Comparison of ENCODE assay signal across 19 cellular contexts in the genomic region with DNA sequence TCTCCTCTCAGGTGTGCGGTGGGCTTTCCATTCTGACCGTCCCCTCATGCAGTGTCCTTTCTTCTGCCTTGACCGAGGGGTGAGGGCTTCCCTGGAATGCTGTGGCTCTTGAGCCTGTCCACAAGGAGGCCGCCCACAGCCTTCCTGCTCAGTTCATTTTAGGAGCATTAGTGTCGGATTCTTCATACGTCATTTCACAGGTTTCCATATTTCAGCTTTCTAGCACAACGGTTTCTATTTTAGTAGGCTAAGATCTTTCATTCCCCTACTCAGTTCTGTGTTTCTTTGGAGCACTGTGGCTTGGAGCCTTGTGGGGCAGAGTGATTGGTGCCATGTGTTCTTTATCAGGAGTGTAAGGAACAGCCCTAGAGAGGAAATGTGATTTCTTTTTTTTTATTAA. TPM values are rescaled to one million over a fixed set of nuclear protein-coding genes. Genes with fewer than 3 reads are reported as not detected.
"Had no signal": no experiment of that assay in that cellular context is flagged by ENCODE, and none has a peak within 500 bp of the region (broad histone marks: within the 10 kb centered on the region; RNA-seq: fewer than 3 reads in every experiment).

No MANE protein-coding gene starts in this region.

- DNase-seq: activated CD4-positive, alpha-beta T cell treated with anti-CD3 and anti-CD28 coated beads, Interleukin-2, amount 10 ng/mL, durations not matched to agents 24 days and 14 days; activated T-cell treated with anti-CD3 and anti-CD28 coated beads, Interleukin-2, amount 50 U/mL, for 1 hour; central memory CD4-positive, alpha-beta T cell; effector CD8-positive, alpha-beta T cell; foreskin melanocyte; left ventricle myocardium superior; mammary epithelial cell; midbrain; pancreas; small intestine; stimulated activated naive CD4-positive, alpha-beta T cell; T-helper 17 cell had no signal

- H3K9me3 ChIP-seq: adrenal gland, ascending aorta, neutrophil, pancreas, thoracic aorta, vagina had no signal

- H3K4me3 ChIP-seq: adrenal gland, ascending aorta, pancreas, thoracic aorta, vagina had no signal

- H3K36me3 ChIP-seq: adrenal gland, ascending aorta, neutrophil, pancreas, thoracic aorta, vagina had no signal

- ATAC-seq: esophagus mucosa, left ventricle myocardium superior, pancreas, sciatic nerve, T-helper 17 cell had no signal

- FAIRE-seq: pancreas, small intestine had no signal

- H3K27me3 ChIP-seq: adrenal gland, ascending aorta, vagina had no signal

- H3K27ac ChIP-seq: adrenal gland, ascending aorta, neutrophil, pancreas, thoracic aorta, vagina had no signal

RNA-seq across cellular contexts. Expression of a gene that starts 5.5 kb away (rescaled TPM):
- total RNA-seq: T-helper 17 cell had no signal
